Comparison of ENCODE assay signal across 1 cellular context in the genomic region with DNA sequence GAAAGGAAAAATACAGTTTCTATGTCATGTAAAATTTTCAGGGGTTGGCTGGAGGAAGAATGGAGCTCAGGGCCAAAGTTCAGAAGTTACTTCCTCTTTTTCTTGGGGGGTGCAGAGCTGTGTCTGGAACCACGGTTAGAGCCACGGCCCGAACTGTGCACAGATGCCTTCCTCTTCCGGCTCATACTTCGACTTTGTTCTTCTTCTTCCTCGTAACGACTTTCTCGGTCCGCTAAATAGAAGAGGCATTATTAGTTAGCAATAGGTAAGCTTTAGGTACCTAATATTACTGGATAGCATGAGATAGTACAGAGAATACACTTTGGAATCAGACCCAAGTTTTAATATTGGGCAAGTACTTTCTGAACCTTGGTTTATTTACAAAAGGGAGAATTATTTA.
TF ChIP-seq lines count a peak whose summit lies in the region.

No MANE protein-coding gene starts in this region.

TF ChIP-seq in GM12878, 131 proteins besides CTCF, POLR2A, EP300 and RAD21:
- TF ChIP-seq, protein P1, sequence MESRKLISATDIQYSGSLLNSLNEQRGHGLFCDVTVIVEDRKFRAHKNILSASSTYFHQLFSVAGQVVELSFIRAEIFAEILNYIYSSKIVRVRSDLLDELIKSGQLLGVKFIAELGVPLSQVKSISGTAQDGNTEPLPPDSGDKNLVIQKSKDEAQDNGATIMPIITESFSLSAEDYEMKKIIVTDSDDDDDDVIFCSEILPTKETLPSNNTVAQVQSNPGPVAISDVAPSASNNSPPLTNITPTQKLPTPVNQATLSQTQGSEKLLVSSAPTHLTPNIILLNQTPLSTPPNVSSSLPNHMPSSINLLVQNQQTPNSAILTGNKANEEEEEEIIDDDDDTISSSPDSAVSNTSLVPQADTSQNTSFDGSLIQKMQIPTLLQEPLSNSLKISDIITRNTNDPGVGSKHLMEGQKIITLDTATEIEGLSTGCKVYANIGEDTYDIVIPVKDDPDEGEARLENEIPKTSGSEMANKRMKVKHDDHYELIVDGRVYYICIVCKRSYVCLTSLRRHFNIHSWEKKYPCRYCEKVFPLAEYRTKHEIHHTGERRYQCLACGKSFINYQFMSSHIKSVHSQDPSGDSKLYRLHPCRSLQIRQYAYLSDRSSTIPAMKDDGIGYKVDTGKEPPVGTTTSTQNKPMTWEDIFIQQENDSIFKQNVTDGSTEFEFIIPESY (IDR thresholded peaks at IDR 0.05) = 0 out of 2 replicates have a peak, but pooled peaks have one; percentile 60
- TF ChIP-seq MXI1 (IDR thresholded peaks at IDR 0.05; ENCODE audit: low read depth, low read length) (no peak), SUZ12 (IDR thresholded peaks at IDR 0.05; ENCODE audit: unreplicated experiment) (no peak), GABPA (IDR thresholded peaks at IDR 0.05; ENCODE audit: low read depth) (peak; percentile 32; the same call in 1 of the 2 replicates), NR2F1 (conservative IDR thresholded peaks at IDR 0.05) (peak; percentile 46), SREBF2 (IDR thresholded peaks at IDR 0.05; ENCODE audit: low read length) (no peak), NR2C1 (IDR thresholded peaks at IDR 0.05) (peak; percentile 69)
- TF ChIP-seq, protein P2, sequence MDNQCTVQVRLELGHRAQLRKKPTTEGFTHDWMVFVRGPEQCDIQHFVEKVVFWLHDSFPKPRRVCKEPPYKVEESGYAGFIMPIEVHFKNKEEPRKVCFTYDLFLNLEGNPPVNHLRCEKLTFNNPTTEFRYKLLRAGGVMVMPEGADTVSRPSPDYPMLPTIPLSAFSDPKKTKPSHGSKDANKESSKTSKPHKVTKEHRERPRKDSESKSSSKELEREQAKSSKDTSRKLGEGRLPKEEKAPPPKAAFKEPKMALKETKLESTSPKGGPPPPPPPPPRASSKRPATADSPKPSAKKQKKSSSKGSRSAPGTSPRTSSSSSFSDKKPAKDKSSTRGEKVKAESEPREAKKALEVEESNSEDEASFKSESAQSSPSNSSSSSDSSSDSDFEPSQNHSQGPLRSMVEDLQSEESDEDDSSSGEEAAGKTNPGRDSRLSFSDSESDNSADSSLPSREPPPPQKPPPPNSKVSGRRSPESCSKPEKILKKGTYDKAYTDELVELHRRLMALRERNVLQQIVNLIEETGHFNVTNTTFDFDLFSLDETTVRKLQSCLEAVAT (IDR thresholded peaks at IDR 0.05) = peak; percentile 80
- TF ChIP-seq, protein P3, sequence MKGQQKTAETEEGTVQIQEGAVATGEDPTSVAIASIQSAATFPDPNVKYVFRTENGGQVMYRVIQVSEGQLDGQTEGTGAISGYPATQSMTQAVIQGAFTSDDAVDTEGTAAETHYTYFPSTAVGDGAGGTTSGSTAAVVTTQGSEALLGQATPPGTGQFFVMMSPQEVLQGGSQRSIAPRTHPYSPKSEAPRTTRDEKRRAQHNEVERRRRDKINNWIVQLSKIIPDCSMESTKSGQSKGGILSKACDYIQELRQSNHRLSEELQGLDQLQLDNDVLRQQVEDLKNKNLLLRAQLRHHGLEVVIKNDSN (IDR thresholded peaks at IDR 0.05; ENCODE audit: borderline replicate concordance, extremely low read length, insufficient read depth, low read depth, low read length) = no peak
